In genomic region chr19:4326837-4327251, GRCh38 we compare ENCODE assay signal across 8 cellular contexts. TPM values are rescaled to one million over a fixed set of nuclear protein-coding genes. Genes with fewer than 3 reads are reported as not detected.
DNase-seq lines count a peak whose midpoint lies in the region; ATAC-seq, FAIRE-seq and TF ChIP-seq lines count a peak whose summit lies in the region.

No MANE protein-coding gene starts in this region.

- no peaks in the 10 kb centered on the region for H3K9me3 ChIP-seq in ascending aorta

- H3K4me1 ChIP-seq in ascending aorta = peaks cover 6 to 8% of the 10 kb centered on the region in 2 donors

- no peak overlapping the region for H3K27ac ChIP-seq in ascending aorta

- H3K9me3 Mint-ChIP-seq in immature natural killer cell = no peaks in the 10 kb centered on the region

- H3K4me1 Mint-ChIP-seq in immature natural killer cell = peaks cover 27 to 32% of the 10 kb centered on the region in 2 donors

- H3K4me3 Mint-ChIP-seq in immature natural killer cell = peak overlapping the region; percentile 80 to 84 (median 83)

- FAIRE-seq in GM12891 (lab: Jason Lieb, UNC) = no peak
- no peak for FAIRE-seq in urothelium cell line (lab: Jason Lieb, UNC)

- intact Hi-C loops in ascending aorta (cut with DNase I) = no loop called here

- H3K27me3 Mint-ChIP-seq in immature natural killer cell (ENCODE audit: low read depth in 3 of 3) = peaks cover 8 to 13% (median 13%) of the 10 kb centered on the region in 3 donors

- peak overlapping the region; percentile 40 to 65 for H3K4me3 ChIP-seq in ascending aorta

- H3K27me3 ChIP-seq in ascending aorta = no peaks in the 10 kb centered on the region

- no peak overlapping the region for H3K27ac Mint-ChIP-seq in immature natural killer cell

- no peak for ATAC-seq in GM21390 (IDR thresholded peaks at IDR 0.05; ENCODE audit: unreplicated experiment)

- no peaks in the 10 kb centered on the region for H3K36me3 ChIP-seq in ascending aorta

- H3K36me3 Mint-ChIP-seq in immature natural killer cell = no peaks in the 10 kb centered on the region

- DNase-seq in stimulated activated CD4-positive, alpha-beta T cell treated with anti-CD3 and anti-CD28 coated beads, Interleukin-4, amount 100 ng/mL, for 1 hour = peak; percentile 24
- DNase-seq in stimulated activated CD4-positive, alpha-beta T cell treated with anti-CD3 and anti-CD28 coated beads, Interleukin-1b, Interleukin-23, amount 100 ng/mL, for 48 hours = no peak
- DNase-seq in ascending aorta (ENCODE audit: low spot score in 2 of 2) = no peak
- peak in 1 of 3 donors; percentile 11 for DNase-seq in immature natural killer cell
- no peak for DNase-seq in GM12891 (ENCODE audit: insufficient read length, low spot score)
- DNase-seq in superior temporal gyrus (ENCODE audit: extremely low spot score) = no peak
- DNase-seq in urothelium cell line (ENCODE audit: low spot score) = no peak

- no peak for TF ChIP-seq POLR2A in GM12891 (IDR thresholded peaks at IDR 0.05; ENCODE audit: low read depth, low read length)

- no peak for TF ChIP-seq CTCF in ascending aorta (IDR thresholded peaks at IDR 0.05)

TF ChIP-seq in GM12891, 5 proteins besides CTCF, POLR2A, EP300 and RAD21:
- TF ChIP-seq SPI1 (IDR thresholded peaks at IDR 0.05; ENCODE audit: low read depth, low read length) = no peak
- no peak for TF ChIP-seq PAX5 (IDR thresholded peaks at IDR 0.05; ENCODE audit: insufficient read depth, low read length, severe bottlenecking)
- TF ChIP-seq POU2F2 (IDR thresholded peaks at IDR 0.05; ENCODE audit: low read depth, low read length) = no peak
- no peak for TF ChIP-seq TAF1 (IDR thresholded peaks at IDR 0.05; ENCODE audit: low read depth, low read length)
- TF ChIP-seq POLR2AphosphoS5 (IDR thresholded peaks at IDR 0.05; ENCODE audit: low read depth, low read length) = no peak

RNA-seq across cellular contexts. Expression of gene STAP2, which starts 11.8 kb away (rescaled TPM):
- 6.6 TPM for total RNA-seq in ascending aorta
- polyA plus RNA-seq in immature natural killer cell = 1 to 10 TPM in 1 of 3 donors, under 1 TPM in 1, not detected in 1; 0.89 to 4.2 TPM
- 6.7 TPM for polyA plus RNA-seq in GM12891 (2012; ENCODE audit: low read depth, missing spikeins)

RNA-seq across cellular contexts. Expression of gene MPND, which starts 16.5 kb away (rescaled TPM):
- 21.9 TPM for total RNA-seq in ascending aorta
- 10 to 100 TPM in 2 of 3 donors, 1 to 10 TPM in 1; 9.0 to 13.4 (median 11.3) TPM for polyA plus RNA-seq in immature natural killer cell
- 14.6 TPM for polyA plus RNA-seq in GM12891 (2012; ENCODE audit: low read depth, missing spikeins)

RNA-seq across cellular contexts. Expression of gene FSD1, which starts 22.4 kb away (rescaled TPM):
- not detected for total RNA-seq in ascending aorta
- 10 to 100 TPM; 10.1 to 23.8 (median 12.8) TPM for polyA plus RNA-seq in immature natural killer cell
- 0.87 TPM for polyA plus RNA-seq in GM12891 (2012; ENCODE audit: low read depth, missing spikeins)

RNA-seq across cellular contexts. Expression of gene TMIGD2, which starts 24.7 kb away (rescaled TPM):
- total RNA-seq in ascending aorta = not detected
- 100 to 1,000 TPM in 1 of 3 donors, 10 to 100 TPM in 2; 85.3 to 116 (median 86.1) TPM for polyA plus RNA-seq in immature natural killer cell
- polyA plus RNA-seq in GM12891 (2012; ENCODE audit: low read depth, missing spikeins) = 0.95 TPM

RNA-seq across cellular contexts. Expression of gene SHD, which starts 47.8 kb away (rescaled TPM):
- total RNA-seq in ascending aorta = not detected
- polyA plus RNA-seq in immature natural killer cell = not detected
- not detected for polyA plus RNA-seq in GM12891 (2012; ENCODE audit: low read depth, missing spikeins)
